Comparison of ENCODE assay signal across 14 cellular contexts in genomic region chr5:137070521-137070920, GRCh38.
DNase-seq lines count a peak whose midpoint lies in the region; ATAC-seq lines count a peak whose summit lies in the region.
"Had no signal": no experiment of that assay in that cellular context is flagged by ENCODE, and none has a peak within 500 bp of the region (broad histone marks: within the 10 kb centered on the region; RNA-seq: fewer than 3 reads in every experiment).

No MANE protein-coding gene starts in this region.

- no peaks in the 10 kb centered on the region for H3K9me3 Mint-ChIP-seq in stimulated activated naive CD8-positive, alpha-beta T cell treated with anti-CD3 and anti-CD28 coated beads, Interleukin-15, amount 100 ng/mL, for 72 hours
- H3K9me3 Mint-ChIP-seq: HFFc6 had no signal

- H3K27me3 Mint-ChIP-seq in stimulated activated naive CD8-positive, alpha-beta T cell treated with anti-CD3 and anti-CD28 coated beads, Interleukin-15, amount 100 ng/mL, for 72 hours: peaks cover 8% of the 10 kb centered on the region
- H3K27me3 Mint-ChIP-seq: B cell had no signal

- no peak overlapping the region for H3K56ac ChIP-seq in mesendoderm (ENCODE audit: low read length)

- no peak overlapping the region for H3K27ac Mint-ChIP-seq in stimulated activated naive CD8-positive, alpha-beta T cell treated with anti-CD3 and anti-CD28 coated beads, Interleukin-15, amount 100 ng/mL, for 72 hours
- H3K27ac Mint-ChIP-seq: B cell; CD4-positive, alpha-beta memory T cell; HFFc6 had no signal

- peak overlapping the region; percentile 68 for H2BK5ac ChIP-seq in mesendoderm (ENCODE audit: low read length)

- H3K79me2 ChIP-seq in mesendoderm (ENCODE audit: control insufficient read depth, insufficient read depth, low read length): no peaks in the 10 kb centered on the region

- H2BK15ac ChIP-seq in mesendoderm (replicated peaks; ENCODE audit: low read depth): no peak overlapping the region

- no peaks in the 10 kb centered on the region for H3K27me3 ChIP-seq in mesendoderm (ENCODE audit: insufficient read depth, low read length, poor library complexity)

- no peaks in the 10 kb centered on the region for H3K36me3 ChIP-seq in mesendoderm (ENCODE audit: control insufficient read depth, insufficient read depth, low read length)

- H3K4me3 ChIP-seq in mesendoderm (ENCODE audit: low read length): no peak overlapping the region

- no peak overlapping the region for H4K5ac ChIP-seq in mesendoderm (ENCODE audit: low read length)

- H2BK120ac ChIP-seq in mesendoderm (ENCODE audit: low read depth, low read length): no peak overlapping the region

- H3K9ac ChIP-seq in mesendoderm (ENCODE audit: low read length): no peak overlapping the region

- no peak for DNase-seq in stimulated activated naive CD8-positive, alpha-beta T cell treated with anti-CD3 and anti-CD28 coated beads, Interleukin-15, Interleukin-2, amounts not matched to agents 100 U/mL and 50 U/mL, for 24 hours
- no peak for DNase-seq in stimulated activated naive CD8-positive, alpha-beta T cell treated with anti-CD3 and anti-CD28 coated beads, Interleukin-15, amount 100 ng/mL, for 72 hours
- DNase-seq in caudate nucleus (lab: John Stamatoyannopoulos, UW) (no peak), mesendoderm (peak; percentile 54), A172 (ENCODE audit: low spot score) (no peak), NCI-H2171 (lab: John Stamatoyannopoulos, UW) (no peak), NCI-H2081 treated with DMSO at 0.1 percent for 48 hours (lab: John Stamatoyannopoulos, UW) (no peak)
- DNase-seq: C1 segment of cervical spinal cord; CD4-positive, alpha-beta memory T cell; DMS79; EL; HCEC 1CT; HFFc6 had no signal

- peaks cover 13% of the 10 kb centered on the region for H3K4me1 ChIP-seq in mesendoderm (ENCODE audit: control insufficient read depth, low read depth, low read length)

- H3K23ac ChIP-seq in mesendoderm (ENCODE audit: low read length): no peak overlapping the region

- no peaks in the 10 kb centered on the region for H3K4me1 Mint-ChIP-seq in stimulated activated naive CD8-positive, alpha-beta T cell treated with anti-CD3 and anti-CD28 coated beads, Interleukin-15, amount 100 ng/mL, for 72 hours
- H3K4me1 Mint-ChIP-seq: CD4-positive, alpha-beta memory T cell had no signal

- H4K8ac ChIP-seq in mesendoderm (ENCODE audit: low read depth, low read length): no peak overlapping the region

- H3K18ac ChIP-seq in mesendoderm (ENCODE audit: low read length): no peak overlapping the region

- H3K4me2 ChIP-seq in mesendoderm (ENCODE audit: low read length): no peak overlapping the region

- WGBS in mesendoderm (ENCODE audit: extremely low coverage, insufficient coverage, low lambda C conversion rate): no CpG with 5 or more reads among the region's 2 CpGs

- ATAC-seq in stimulated activated naive CD8-positive, alpha-beta T cell treated with anti-CD3 and anti-CD28 coated beads, Interleukin-15, Interleukin-2, amounts not matched to agents 100 U/mL and 50 U/mL, for 24 hours: peak; percentile 29
- ATAC-seq in stimulated activated naive CD8-positive, alpha-beta T cell treated with anti-CD3 and anti-CD28 coated beads, Interleukin-15, amount 100 ng/mL, for 72 hours: no peak

- peak overlapping the region; percentile 58 for H3K27ac ChIP-seq in caudate nucleus (ENCODE audit: low read depth, low read length)
- H3K27ac ChIP-seq in mesendoderm (ENCODE audit: low read depth, low read length): no peak overlapping the region

- no peak overlapping the region for H3K4ac ChIP-seq in mesendoderm (ENCODE audit: low read depth, low read length)

- no peaks in the 10 kb centered on the region for H3K79me1 ChIP-seq in mesendoderm (ENCODE audit: low read length)

- peak overlapping the region; percentile 18 for H2AK5ac ChIP-seq in mesendoderm (ENCODE audit: low read length)

- H3K4me3 Mint-ChIP-seq in stimulated activated naive CD8-positive, alpha-beta T cell treated with anti-CD3 and anti-CD28 coated beads, Interleukin-15, amount 100 ng/mL, for 72 hours: no peak overlapping the region
- H3K4me3 Mint-ChIP-seq: B cell; CD4-positive, alpha-beta memory T cell; HFFc6 had no signal
